Comparison of ENCODE assay signal across 9 cellular contexts in genomic region chrX:67544871-67545771, GRCh38. TPM values are rescaled to one million over a fixed set of nuclear protein-coding genes. Genes with fewer than 3 reads are reported as not detected.
DNase-seq lines count a peak whose midpoint lies in the region; ATAC-seq, FAIRE-seq and TF ChIP-seq lines count a peak whose summit lies in the region.
"Had no signal": no experiment of that assay in that cellular context is flagged by ENCODE, and none has a peak within 500 bp of the region (broad histone marks: within the 10 kb centered on the region; RNA-seq: fewer than 3 reads in every experiment).

No MANE protein-coding gene starts in this region.

- no peak overlapping the region for H3K27ac Mint-ChIP-seq in activated naive CD8-positive, alpha-beta T cell
- H3K27ac Mint-ChIP-seq in activated naive CD8-positive, alpha-beta T cell treated with anti-CD3 and anti-CD28 coated beads for 36 hours, result no peak overlapping the region

- H2BK5ac ChIP-seq in H1 (ENCODE audit: low read depth, low read length), result no peak overlapping the region

- H3K4me3 ChIP-seq in H1 (ENCODE audit: extremely low read depth in 1 of 4, insufficient read depth in 2 of 4, low read depth in 3 of 4, low read length in 4 of 4), result peak overlapping the region; percentile 52 to 80 (median 63)
- H3K4me3 ChIP-seq in mesodermal cell (ENCODE audit: extremely low read depth, insufficient read depth, low read length, poor library complexity, severe bottlenecking), result peak overlapping the region; percentile 38

- H2BK15ac ChIP-seq in H1 (ENCODE audit: low read length), result no peak overlapping the region

- DNase-seq in activated naive CD8-positive, alpha-beta T cell treated with anti-CD3 and anti-CD28 coated beads for 36 hours, result no peak
- DNase-seq in H1 (ENCODE audit: low read depth in 1 of 2, low spot score in 2 of 2), result peak in 1 of 2 experiments; percentile 51
- DNase-seq in GOT3 (lab: John Stamatoyannopoulos, UW), result no peak
- no peak for DNase-seq in NCI-H1694 treated with DMSO at 0.1 percent for 48 hours (lab: John Stamatoyannopoulos, UW)

- H4K5ac ChIP-seq in H1 (ENCODE audit: insufficient read length, low read depth, low read length), result no peak overlapping the region

- no peak overlapping the region for H3K56ac ChIP-seq in H1 (replicated peaks; ENCODE audit: insufficient read length, low read depth, low read length)

- H2AFZ ChIP-seq in H1 (ENCODE audit: low read length), result no peak overlapping the region

- no peak overlapping the region for H3K23ac ChIP-seq in H1 (ENCODE audit: insufficient read length)

- H3K27me3 ChIP-seq in H1 (replicated peaks in 1 of 4; ENCODE audit: control insufficient read depth in 3 of 4, extremely low read depth in 1 of 4, insufficient read depth in 3 of 4, low read length in 3 of 4), result peaks cover 0 to 6% (median 3%) of the 10 kb centered on the region in 4 experiments; a peak in 2 of 7 replicates

- H2BK20ac ChIP-seq in H1 (ENCODE audit: low read length), result no peak overlapping the region

- 7% methylated on average over 4 of the region's 39 CpGs; no CpG with 5 or more reads in 1 of the 2 experiments for WGBS in H1 (ENCODE audit: extremely low coverage in 1 of 2, insufficient coverage in 1 of 2, insufficient read length in 1 of 2, insufficient replicate concordance in 2 of 2, low coverage in 1 of 2, low lambda C conversion rate in 2 of 2, missing lambda C conversion rate in 1 of 2), 2 experiments
- WGBS in mesodermal cell (ENCODE audit: insufficient coverage in 2 of 2), 2 experiments, result 2 to 6% methylated on average over 9 to 12 of the region's 39 CpGs

- H3K9me3 ChIP-seq in H1 (ENCODE audit: insufficient read depth in 2 of 2, low read depth in 1 of 2, low read length in 1 of 2), result no peaks in the 10 kb centered on the region
- no peaks in the 10 kb centered on the region for H3K9me3 ChIP-seq in mesodermal cell (ENCODE audit: control insufficient read depth, low read length)

- no peaks in the 10 kb centered on the region for H3K9me3 Mint-ChIP-seq in activated naive CD8-positive, alpha-beta T cell (ENCODE audit: low read depth)
- no peaks in the 10 kb centered on the region for H3K9me3 Mint-ChIP-seq in activated naive CD8-positive, alpha-beta T cell treated with anti-CD3 and anti-CD28 coated beads for 36 hours

- no peak overlapping the region for H2BK12ac ChIP-seq in H1 (ENCODE audit: low read depth, low read length)

- peak overlapping the region in 1 of 4 experiments; percentile 22; a peak in 1 of 7 replicates for H3K9ac ChIP-seq in H1 (replicated peaks in 1 of 4; ENCODE audit: extremely low read depth in 1 of 4, low read depth in 3 of 4, low read length in 3 of 4)

- no peak for TF ChIP-seq RAD21 in H1 (IDR thresholded peaks at IDR 0.05 in 1 of 2, conservative IDR thresholded peaks at IDR 0.05 in 1 of 2; ENCODE audit: low read depth in 2 of 2, low read length in 2 of 2)

- TF ChIP-seq EP300 in H1 (IDR thresholded peaks at IDR 0.05; ENCODE audit: borderline replicate concordance in 1 of 2, low read depth in 2 of 2, low read length in 2 of 2), result no peak

- ATAC-seq in GM18861 (IDR thresholded peaks at IDR 0.05; ENCODE audit: unreplicated experiment) (no peak), GM18873 (IDR thresholded peaks at IDR 0.05; ENCODE audit: low FRiP score, unreplicated experiment) (no peak)

- H3K27ac ChIP-seq in H1 (ENCODE audit: low read depth, low read length) (no peak overlapping the region), mesodermal cell (ENCODE audit: low read depth, low read length, severe bottlenecking) (no peak overlapping the region)

- H4K8ac ChIP-seq in H1 (ENCODE audit: extremely low read depth, insufficient read depth, low read length), result peak overlapping the region; percentile 79

- H3K14ac ChIP-seq in H1 (ENCODE audit: insufficient read length), result no peak overlapping the region

- peak overlapping the region; percentile 79 to 88 for H3K4me2 ChIP-seq in H1 (ENCODE audit: insufficient read depth in 1 of 2, low read depth in 2 of 2, low read length in 2 of 2)

- no peak overlapping the region for H3K4ac ChIP-seq in H1 (replicated peaks; ENCODE audit: insufficient read length, low read depth, low read length)

- peaks cover 7% of the 10 kb centered on the region for H3K4me1 Mint-ChIP-seq in activated naive CD8-positive, alpha-beta T cell (ENCODE audit: low read depth)
- peaks cover 4% of the 10 kb centered on the region for H3K4me1 Mint-ChIP-seq in activated naive CD8-positive, alpha-beta T cell treated with anti-CD3 and anti-CD28 coated beads for 36 hours

- H3K4me1 ChIP-seq in H1 (replicated peaks in 1 of 4; ENCODE audit: control insufficient read depth in 3 of 4, insufficient read depth in 4 of 4, low read length in 3 of 4) (peaks cover 0 to 7% (median 2%) of the 10 kb centered on the region in 4 experiments; a peak in 2 of 7 replicates), mesodermal cell (ENCODE audit: control insufficient read depth, insufficient read depth, low read length, poor library complexity, severe bottlenecking) (no peaks in the 10 kb centered on the region)

- H3K79me2 ChIP-seq in H1 (ENCODE audit: control insufficient read depth in 1 of 2, insufficient read depth in 2 of 2, low read length in 2 of 2), result peaks cover 0 to 29% of the 10 kb centered on the region in 2 experiments; a peak in 2 of 4 replicates

- POLR2A ChIA-PET in H1 (lab: Charles Lee; ENCODE audit: partially characterized antibody), result no interaction called here

- H3K18ac ChIP-seq in H1 (ENCODE audit: extremely low read depth, low read length), result no peak overlapping the region

- H3K36me3 Mint-ChIP-seq in activated naive CD8-positive, alpha-beta T cell, result no peaks in the 10 kb centered on the region
- H3K36me3 Mint-ChIP-seq in activated naive CD8-positive, alpha-beta T cell treated with anti-CD3 and anti-CD28 coated beads for 36 hours, result no peaks in the 10 kb centered on the region

- no peaks in the 10 kb centered on the region for H3K79me1 ChIP-seq in H1 (ENCODE audit: low read depth, low read length)

- CTCF ChIA-PET in H1 (lab: Charles Lee; ENCODE audit: partially characterized antibody), result interaction anchor here (1.3 kb wide), 1 partner anchor 10 kb away, joined by 4 read pairs; no protein-coding TSS in a partner anchor

- peaks cover 2% of the 10 kb centered on the region in 2 experiments for H4K20me1 ChIP-seq in H1 (replicated peaks in 1 of 2; ENCODE audit: control insufficient read depth in 1 of 2, insufficient read depth in 2 of 2, low read length in 2 of 2)

- TF ChIP-seq CTCF in H1 (IDR thresholded peaks at IDR 0.05; ENCODE audit: control extremely low read depth in 1 of 3, insufficient read depth in 1 of 3, low read depth in 1 of 3, low read length in 3 of 3), result no peak

- no peak for TF ChIP-seq POLR2A in H1 (IDR thresholded peaks at IDR 0.05; ENCODE audit: control extremely low read depth in 1 of 2, low read depth in 2 of 2, low read length in 2 of 2)

- H3K27me3 Mint-ChIP-seq in activated naive CD8-positive, alpha-beta T cell, result peaks cover 10% of the 10 kb centered on the region
- H3K27me3 Mint-ChIP-seq in activated naive CD8-positive, alpha-beta T cell treated with anti-CD3 and anti-CD28 coated beads for 36 hours, result peaks cover 44% of the 10 kb centered on the region

- peaks cover 10% of the 10 kb centered on the region; the same call in 1 of the 2 replicates for H3K23me2 ChIP-seq in H1 (ENCODE audit: low read depth, low read length)

- H3K4me3 Mint-ChIP-seq in activated naive CD8-positive, alpha-beta T cell, result peak overlapping the region; percentile 65
- H3K4me3 Mint-ChIP-seq in activated naive CD8-positive, alpha-beta T cell treated with anti-CD3 and anti-CD28 coated beads for 36 hours, result no peak overlapping the region

- H2BK120ac ChIP-seq in H1 (replicated peaks; ENCODE audit: low read depth, low read length), result no peak overlapping the region

- H4K91ac ChIP-seq in H1 (replicated peaks; ENCODE audit: insufficient read length, low read length), result no peak overlapping the region

- no peak for FAIRE-seq in H1 (lab: Jason Lieb, UNC)
- FAIRE-seq: bronchial epithelial cell had no signal

- H2AK5ac ChIP-seq in H1 (ENCODE audit: low read depth, low read length), result no peak overlapping the region

- no peaks in the 10 kb centered on the region for H3K36me3 ChIP-seq in H1 (ENCODE audit: control insufficient read depth in 2 of 4, insufficient read depth in 4 of 4, low read length in 3 of 4)
- H3K36me3 ChIP-seq in mesodermal cell (ENCODE audit: control insufficient read depth, insufficient read depth, low read length), result no peaks in the 10 kb centered on the region

TF ChIP-seq in H1, 55 proteins besides CTCF, POLR2A, EP300 and RAD21 (continues in another document):
- no peak for TF ChIP-seq TAF7 (optimal IDR thresholded peaks at IDR 0.05; ENCODE audit: borderline replicate concordance, low read depth, low read length)
- peak; percentile 15; the same call in 1 of the 2 replicates for TF ChIP-seq MAFK (IDR thresholded peaks at IDR 0.05; ENCODE audit: low read depth, low read length)
- no peak for TF ChIP-seq KDM1A (IDR thresholded peaks at IDR 0.05; ENCODE audit: borderline replicate concordance, low read length)

RNA-seq across cellular contexts. Expression of gene AR, which starts 1.3 kb away (rescaled TPM):
- not detected for total RNA-seq in activated naive CD8-positive, alpha-beta T cell treated with anti-CD3 and anti-CD28 coated beads for 36 hours
- 10.6 and 10.7 TPM in 2 replicates for total RNA-seq in H1 (2021; fragmentation: NEBNext Ultra II Directional; extraction: Animal tissue kit (Norgen Biotek cat#: 25700))
- polyA plus RNA-seq in H1 (2011; rRNA removed), result 7.1 and 7.2 TPM in 2 replicates
- 3.6 TPM for polyA plus RNA-seq in H1 (2011; cell fraction: cytosol; rRNA removed)
- polyA plus RNA-seq in H1 (2011; cell fraction: nucleus; rRNA removed), result 25.4 TPM
- 4.4 to 5.9 TPM (median 5.4 TPM) in 4 replicates for polyA plus RNA-seq in H1 (2012, experiment 1 of 2)
- 0.98 TPM for polyA plus RNA-seq in H1 (2012, experiment 2 of 2)
- polyA plus RNA-seq in H1 (2013, experiment 1 of 2), result 6.6 TPM
- 5.9 TPM for polyA plus RNA-seq in H1 (2013, experiment 2 of 2)
- 32.3 and 38.9 TPM in 2 replicates for polyA minus RNA-seq in H1 (2011; rRNA and poly(A)+ RNA removed)
- polyA minus RNA-seq in H1 (2011; cell fraction: cytosol; rRNA and poly(A)+ RNA removed), result 9.0 TPM
- polyA minus RNA-seq in H1 (2011; cell fraction: nucleus; rRNA and poly(A)+ RNA removed), result 38.2 TPM
- polyA plus RNA-seq in mesodermal cell (2013, experiment 1 of 2), result 3.6 TPM
- 2.2 TPM for polyA plus RNA-seq in mesodermal cell (2013, experiment 2 of 2)

Comparison
In these comparisons a context has a peak if more than half of its experiments do, and no peak if none do; other contexts are left out.
1. RNA of gene AR, which starts 1.3 kb away (total RNA-seq): 10.6 to 10.7 TPM in H1; not detected in activated naive CD8-positive, alpha-beta T cell treated with anti-CD3 and anti-CD28 coated beads for 36 hours; every median in the first group is over 10 times any median in the second.